ENCODE assay signal across 8 cellular contexts in genomic region chr2:97011977-97012569, GRCh38. TPM values are rescaled to one million over a fixed set of nuclear protein-coding genes. Genes with fewer than 3 reads are reported as not detected.
DNase-seq lines count a peak whose midpoint lies in the region; ATAC-seq and TF ChIP-seq lines count a peak whose summit lies in the region.

No MANE protein-coding gene starts in this region.

- CTCF ChIA-PET in HCT116 (lab: Charles Lee), result interaction anchor here (0.6 to 0.7 kb wide), 2 partner anchors 10 to 961 kb away, joined by 3 read pairs; no protein-coding TSS in a partner anchor

- no peak overlapping the region for H3K27ac Mint-ChIP-seq in effector memory CD8-positive, alpha-beta T cell
- no peak overlapping the region for H3K27ac Mint-ChIP-seq in neural progenitor cell

- H3K4me3 Mint-ChIP-seq in effector memory CD8-positive, alpha-beta T cell, result no peak overlapping the region
- no peak overlapping the region for H3K4me3 Mint-ChIP-seq in neural progenitor cell

- no peaks in the 10 kb centered on the region for H3K9me2 ChIP-seq in HCT116 (ENCODE audit: insufficient read depth)

- no peak overlapping the region for H3K4me2 ChIP-seq in HCT116 (ENCODE audit: low read length)
- no peak overlapping the region for H3K4me2 ChIP-seq in neural progenitor cell

- RAD21 ChIA-PET in HCT116 (lab: Charles Lee; ENCODE audit: low non-redundant PET in 1 of 2, low total read pairs in 2 of 2, uncharacterized antibody in 2 of 2, unreplicated experiment in 2 of 2), result no interaction called here

- no peak for TF ChIP-seq POLR2A in HCT116 (IDR thresholded peaks at IDR 0.05; ENCODE audit: borderline replicate concordance, extremely low read depth, insufficient read depth, insufficient read length)

- H3F3A ChIP-seq in neural progenitor cell (ENCODE audit: low read depth), result no peaks in the 10 kb centered on the region

- ATAC-seq in HCT116, result peak; percentile 60
- no peak for ATAC-seq in effector memory CD8-positive, alpha-beta T cell (replicated peaks)
- no peak for ATAC-seq in GM18520 (IDR thresholded peaks at IDR 0.05; ENCODE audit: unreplicated experiment)
- no peak for ATAC-seq in GM19395 (IDR thresholded peaks at IDR 0.05; ENCODE audit: unreplicated experiment)
- no peak for ATAC-seq in GM21619 (IDR thresholded peaks at IDR 0.05; ENCODE audit: unreplicated experiment)

- H3K9me3 Mint-ChIP-seq in effector memory CD8-positive, alpha-beta T cell, result no peaks in the 10 kb centered on the region
- no peaks in the 10 kb centered on the region for H3K9me3 Mint-ChIP-seq in neural progenitor cell

- no peaks in the 10 kb centered on the region for H3K4me1 Mint-ChIP-seq in effector memory CD8-positive, alpha-beta T cell (ENCODE audit: low read depth in 2 of 2)
- H3K4me1 Mint-ChIP-seq in neural progenitor cell, result no peaks in the 10 kb centered on the region

- H3K9ac ChIP-seq in HCT116 (ENCODE audit: low read length), result no peak overlapping the region
- H3K9ac ChIP-seq in neural progenitor cell, result no peak overlapping the region

- DNase-seq in DMS 273 (lab: John Stamatoyannopoulos, UW; ENCODE audit: unreplicated experiment) (peak; percentile 80), HCT116 (ENCODE audit: low read depth, low spot score) (peak; percentile 48), OCI-M1 (lab: John Stamatoyannopoulos, UW) (peak; percentile 81), neural progenitor cell (ENCODE audit: low spot score) (peak; percentile 56)
- DNase-seq in effector memory CD8-positive, alpha-beta T cell, result peak in 2 of 3 experiments; percentile 9 to 16

- peaks cover 40% of the 10 kb centered on the region for H3K27me3 ChIP-seq in HCT116 (ENCODE audit: insufficient read depth, low read length)
- peaks cover 29% of the 10 kb centered on the region for H3K27me3 ChIP-seq in neural progenitor cell

- peak; percentile 59 for TF ChIP-seq RAD21 in HCT116 (IDR thresholded peaks at IDR 0.05; ENCODE audit: low read depth)

- H3K4me1 ChIP-seq in HCT116 (ENCODE audit: control insufficient read depth in 1 of 2, insufficient read depth in 2 of 2, low read length in 2 of 2) (peaks cover 0 to 3% of the 10 kb centered on the region in 2 experiments; a peak in 1 of 4 replicates), neural progenitor cell (no peaks in the 10 kb centered on the region)

- H3K79me2 ChIP-seq in HCT116 (ENCODE audit: insufficient read depth, low read length), result no peaks in the 10 kb centered on the region
- no peaks in the 10 kb centered on the region for H3K79me2 ChIP-seq in neural progenitor cell (ENCODE audit: low read depth)

- H3K36me3 Mint-ChIP-seq in effector memory CD8-positive, alpha-beta T cell (ENCODE audit: insufficient read depth), result no peaks in the 10 kb centered on the region
- H3K36me3 Mint-ChIP-seq in neural progenitor cell, result no peaks in the 10 kb centered on the region

- H4K20me1 ChIP-seq in HCT116 (ENCODE audit: insufficient read depth) (no peaks in the 10 kb centered on the region), neural progenitor cell (ENCODE audit: low read depth) (no peaks in the 10 kb centered on the region)

- peak overlapping the region; percentile 68 for H2AFZ ChIP-seq in HCT116 (ENCODE audit: low read depth, low read length, poor library complexity, severe bottlenecking)
- no peak overlapping the region for H2AFZ ChIP-seq in neural progenitor cell (replicated peaks)

- H3K36me3 ChIP-seq in HCT116 (ENCODE audit: control insufficient read depth in 1 of 2, insufficient read depth in 2 of 2, low read length in 2 of 2) (no peaks in the 10 kb centered on the region), neural progenitor cell (no peaks in the 10 kb centered on the region)

- H3K27me3 Mint-ChIP-seq in effector memory CD8-positive, alpha-beta T cell, result peaks cover 49 to 58% of the 10 kb centered on the region in 2 donors
- peaks cover 6% of the 10 kb centered on the region for H3K27me3 Mint-ChIP-seq in neural progenitor cell (ENCODE audit: insufficient read depth, low read depth)

- no peak overlapping the region for H3K4me3 ChIP-seq in HCT116 (replicated peaks in 1 of 2; ENCODE audit: low read depth in 1 of 2, low read length in 2 of 2)
- no peak overlapping the region for H3K4me3 ChIP-seq in neural progenitor cell

- no TSS peak for BruUV-seq in HCT116 (replicated peaks; lab: Mats Ljungman, UMichigan)

- H3K27ac ChIP-seq in HCT116 (ENCODE audit: low read depth, low read length) (no peak overlapping the region), neural progenitor cell (no peak overlapping the region)

- POLR2A ChIA-PET in HCT116 (lab: Charles Lee), result no interaction called here

- no peaks in the 10 kb centered on the region for H3K9me3 ChIP-seq in HCT116 (ENCODE audit: control insufficient read depth in 1 of 2, insufficient read depth in 1 of 2, low read depth in 1 of 2, low read length in 2 of 2)
- H3K9me3 ChIP-seq in neural progenitor cell (ENCODE audit: low read depth), result no peaks in the 10 kb centered on the region

- TF ChIP-seq CTCF in HCT116 (IDR thresholded peaks at IDR 0.05 in 2 of 3, conservative IDR thresholded peaks at IDR 0.05 in 1 of 3; ENCODE audit: borderline replicate concordance in 1 of 3, insufficient read depth in 1 of 3, low read depth in 2 of 3, low read length in 2 of 3) (peak; percentile 25 to 82 (median 33); a peak in 4 of 6 replicates), neural progenitor cell (IDR thresholded peaks at IDR 0.05) (peak; percentile 55)

- intact Hi-C loops in HCT116 (cut with micrococcal nuclease), result loop anchor here (2.0 kb wide), 1 partner anchor 101 kb away; the partner anchor contains the start of gene ANKRD36

TF ChIP-seq in HCT116, 20 proteins besides CTCF, POLR2A, EP300 and RAD21:
- TF ChIP-seq JUND (IDR thresholded peaks at IDR 0.05) (no peak), MAX (IDR thresholded peaks at IDR 0.05) (no peak), EZH2phosphoT487 (IDR thresholded peaks at IDR 0.05; ENCODE audit: borderline replicate concordance) (no peak), ATF3 (IDR thresholded peaks at IDR 0.05) (no peak), EZH2 (IDR thresholded peaks at IDR 0.05) (no peak), SP1 (IDR thresholded peaks at IDR 0.05; ENCODE audit: low read depth) (no peak), SIN3A (IDR thresholded peaks at IDR 0.05; ENCODE audit: low read depth) (no peak)

RNA-seq across cellular contexts. Expression of gene FAM178B, which starts 25.7 kb away (rescaled TPM):
- not detected for total RNA-seq in HCT116 (2021; ENCODE audit: unreplicated experiment)
- 0.06 and 0.22 TPM in 2 replicates for polyA plus RNA-seq in HCT116 (2012)
- not detected in 2 replicates for total RNA-seq in neural progenitor cell (ENCODE audit: low replicate concordance)

Comparison
In these comparisons a context has a peak if more than half of its experiments do, and no peak if none do; other contexts are left out.
1. DNase-seq: peak in every context shown above with its lines; median percentile 81 in OCI-M1; 80 in DMS 273; 56 in neural progenitor cell; 48 in HCT116; 12 in effector memory CD8-positive, alpha-beta T cell.